In the genomic region with DNA sequence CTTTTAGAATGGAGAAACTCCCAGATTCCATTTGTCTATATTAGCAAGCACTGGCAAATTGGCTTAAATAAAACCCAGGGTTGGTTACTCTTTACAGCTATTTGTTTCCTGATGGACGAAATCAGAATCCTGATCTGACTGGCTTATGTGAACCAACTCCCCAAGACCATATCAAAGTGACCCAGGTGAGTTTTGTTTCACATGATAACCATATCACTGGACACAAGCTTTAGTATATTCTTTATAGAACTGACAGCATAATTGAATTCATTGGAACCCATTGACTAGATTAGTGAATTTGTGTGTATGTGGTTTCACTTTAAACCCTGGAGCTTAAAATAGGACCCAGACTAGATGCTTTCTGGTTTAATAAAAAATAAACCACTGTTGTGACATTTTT, we compare ENCODE assay signal across 29 cellular contexts.
"Had no signal": no experiment of that assay in that cellular context is flagged by ENCODE, and none has a peak within 500 bp of the region (broad histone marks: within the 10 kb centered on the region; RNA-seq: fewer than 3 reads in every experiment).

No MANE protein-coding gene starts in this region.

- H3K4me3 ChIP-seq: colonic mucosa, coronary artery, dorsolateral prefrontal cortex, esophagus muscularis mucosa, esophagus squamous epithelium, gastrocnemius medialis, gastroesophageal sphincter, heart left ventricle, heart right ventricle had no signal

- H3K4me1 ChIP-seq: colonic mucosa, esophagus muscularis mucosa, esophagus squamous epithelium, foreskin keratinocyte, gastrocnemius medialis, gastroesophageal sphincter, heart left ventricle, heart right ventricle had no signal

- ATAC-seq: effector memory CD8-positive, alpha-beta T cell; esophagus mucosa; foreskin keratinocyte; gastrocnemius medialis; gastroesophageal sphincter; heart left ventricle; heart right ventricle had no signal

- H3K9me3 Mint-ChIP-seq: dendritic cell treated with granulocyte-macrophage colony-stimulating factor and Interleukin-4, amounts not matched to agents 40 ng/mL and 50 ng/mL, for 4 days; effector memory CD8-positive, alpha-beta T cell; endodermal cell had no signal

- FAIRE-seq: colon, endometrium, endothelial cell of umbilical vein, frontal cortex had no signal

- DNase-seq: colonic mucosa; cortex of kidney; dermis blood vessel endothelial cell; dorsolateral prefrontal cortex; effector CD4-positive, alpha-beta T cell; effector CD8-positive, alpha-beta T cell; effector memory CD4-positive, alpha-beta T cell; effector memory CD8-positive, alpha-beta T cell; endodermal cell; erythroblast; esophagus squamous epithelium; foreskin fibroblast; foreskin keratinocyte; foreskin melanocyte; gastrocnemius medialis; glutamatergic neuron; head of caudate nucleus; heart left ventricle; heart right ventricle had no signal

- H3K27ac ChIP-seq: colonic mucosa, coronary artery, dorsolateral prefrontal cortex, epithelial cell of prostate, esophagus muscularis mucosa, esophagus squamous epithelium, foreskin keratinocyte, gastrocnemius medialis, gastroesophageal sphincter, heart left ventricle, heart right ventricle had no signal

- H3K27me3 ChIP-seq: colonic mucosa, dorsolateral prefrontal cortex, esophagus muscularis mucosa, esophagus squamous epithelium, foreskin keratinocyte, gastrocnemius medialis, gastroesophageal sphincter, heart left ventricle, heart right ventricle had no signal

- H3K27ac Mint-ChIP-seq: dendritic cell treated with granulocyte-macrophage colony-stimulating factor and Interleukin-4, amounts not matched to agents 40 ng/mL and 50 ng/mL, for 4 days; effector memory CD8-positive, alpha-beta T cell; endodermal cell had no signal

- H3K27me3 Mint-ChIP-seq: dendritic cell treated with granulocyte-macrophage colony-stimulating factor and Interleukin-4, amounts not matched to agents 40 ng/mL and 50 ng/mL, for 4 days; effector memory CD8-positive, alpha-beta T cell had no signal

- H3K4me3 Mint-ChIP-seq: dendritic cell treated with granulocyte-macrophage colony-stimulating factor and Interleukin-4, amounts not matched to agents 40 ng/mL and 50 ng/mL, for 4 days; effector memory CD8-positive, alpha-beta T cell; endodermal cell had no signal

- H3K9me3 ChIP-seq: colonic mucosa, esophagus muscularis mucosa, esophagus squamous epithelium, gastrocnemius medialis, heart left ventricle, heart right ventricle had no signal
